In genomic region chr22:22321743-22322611, GRCh38 we compare ENCODE assay signal across 8 cellular contexts.
A peak's percentile ranks its signal among the peaks of the same experiment; 100 is the strongest.
DNase-seq lines count a peak whose midpoint lies in the region; ATAC-seq and TF ChIP-seq lines count a peak whose summit lies in the region.
"Not testable (repeated sequence)": the region's sequence is repeated elsewhere in the genome, so short reads cannot be mapped to it uniquely, and the experiment has no call there.

No MANE protein-coding gene starts in this region.

- DNase-seq in AG09309 (ENCODE audit: low read depth), result not testable (repeated sequence)
- DNase-seq in GM19240 (ENCODE audit: insufficient read length, low spot score) (peak; percentile 58), NCI-H748 treated with DMSO at 0.1 percent for 48 hours (lab: John Stamatoyannopoulos, UW) (peak; percentile 37), kidney epithelial cell (ENCODE audit: low read depth) (peak; percentile 16)
- peak; percentile 56 to 70 for DNase-seq in activated CD4-positive, alpha-beta T cell treated with anti-CD3 and anti-CD28 coated beads for 4 hours
- DNase-seq in central memory CD4-positive, alpha-beta T cell, result peak; percentile 56
- DNase-seq in stimulated activated CD4-positive, alpha-beta T cell treated with anti-CD3 and anti-CD28 coated beads, Interleukin-1b, Interleukin-23, amount 100 ng/mL, for 4 hours (ENCODE audit: low read depth in 2 of 2), result peak; percentile 58 to 59

- not testable (repeated sequence) for H3K36me3 ChIP-seq in kidney epithelial cell (ENCODE audit: control insufficient read depth, insufficient read depth, low read length)

- peak; percentile 50 for ATAC-seq in HG03521 (IDR thresholded peaks at IDR 0.05; ENCODE audit: unreplicated experiment)

- H3K27me3 ChIP-seq in kidney epithelial cell (ENCODE audit: control insufficient read depth, insufficient read depth, low read length), result not testable (repeated sequence)

- TF ChIP-seq CTCF in AG09309 (IDR thresholded peaks at IDR 0.05; ENCODE audit: control insufficient read depth, insufficient read depth, low read depth, low read length, missing control alignments), result peak; percentile 82
- peak; percentile 90 for TF ChIP-seq CTCF in kidney epithelial cell (IDR thresholded peaks at IDR 0.05; ENCODE audit: insufficient read depth, low read length, poor library complexity, severe bottlenecking)

- not testable (repeated sequence) for H3K4me3 ChIP-seq in AG09309 (ENCODE audit: control insufficient read depth, low read depth, low read length); kidney epithelial cell (ENCODE audit: low read depth, low read length)
